In the genomic region with DNA sequence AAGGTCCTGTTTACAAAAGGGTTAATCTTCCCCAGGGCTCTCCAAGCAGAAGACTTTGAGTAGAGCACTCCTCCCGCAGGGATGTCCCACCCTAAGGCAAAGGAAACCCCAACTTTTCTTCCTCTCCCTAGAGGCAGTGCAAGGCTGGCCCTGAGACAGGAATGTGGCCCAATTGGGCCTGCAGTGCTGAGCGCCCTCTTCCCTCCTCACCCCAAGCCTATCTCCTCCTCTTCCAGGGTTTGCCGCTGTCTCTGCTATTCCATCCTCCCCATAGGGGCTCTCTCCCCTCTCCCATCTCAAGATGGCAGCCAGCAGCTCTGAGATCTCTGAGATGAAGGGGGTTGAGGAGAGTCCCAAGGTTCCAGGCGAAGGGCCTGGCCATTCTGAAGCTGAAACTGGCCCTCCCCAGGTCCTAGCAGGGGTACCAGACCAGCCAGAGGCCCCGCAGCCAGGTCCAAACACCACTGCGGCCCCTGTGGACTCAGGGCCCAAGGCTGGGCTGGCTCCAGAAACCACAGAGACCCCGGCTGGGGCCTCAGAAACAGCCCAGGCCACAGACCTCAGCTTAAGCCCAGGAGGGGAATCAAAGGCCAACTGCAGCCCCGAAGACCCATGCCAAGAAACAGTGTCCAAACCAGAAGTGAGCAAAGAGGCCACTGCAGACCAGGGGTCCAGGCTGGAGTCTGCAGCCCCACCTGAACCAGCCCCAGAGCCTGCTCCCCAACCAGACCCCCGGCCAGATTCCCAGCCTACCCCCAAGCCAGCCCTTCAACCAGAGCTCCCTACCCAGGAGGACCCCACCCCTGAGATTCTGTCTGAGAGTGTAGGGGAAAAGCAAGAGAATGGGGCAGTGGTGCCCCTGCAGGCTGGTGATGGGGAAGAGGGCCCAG, we compare ENCODE assay signal across 1 cellular context.
TF ChIP-seq lines count a peak whose summit lies in the region.

No MANE protein-coding gene starts in this region.

TF ChIP-seq in GM23338, 12 proteins besides CTCF, POLR2A, EP300 and RAD21 (continued from another document):
- TF ChIP-seq, protein P1, sequence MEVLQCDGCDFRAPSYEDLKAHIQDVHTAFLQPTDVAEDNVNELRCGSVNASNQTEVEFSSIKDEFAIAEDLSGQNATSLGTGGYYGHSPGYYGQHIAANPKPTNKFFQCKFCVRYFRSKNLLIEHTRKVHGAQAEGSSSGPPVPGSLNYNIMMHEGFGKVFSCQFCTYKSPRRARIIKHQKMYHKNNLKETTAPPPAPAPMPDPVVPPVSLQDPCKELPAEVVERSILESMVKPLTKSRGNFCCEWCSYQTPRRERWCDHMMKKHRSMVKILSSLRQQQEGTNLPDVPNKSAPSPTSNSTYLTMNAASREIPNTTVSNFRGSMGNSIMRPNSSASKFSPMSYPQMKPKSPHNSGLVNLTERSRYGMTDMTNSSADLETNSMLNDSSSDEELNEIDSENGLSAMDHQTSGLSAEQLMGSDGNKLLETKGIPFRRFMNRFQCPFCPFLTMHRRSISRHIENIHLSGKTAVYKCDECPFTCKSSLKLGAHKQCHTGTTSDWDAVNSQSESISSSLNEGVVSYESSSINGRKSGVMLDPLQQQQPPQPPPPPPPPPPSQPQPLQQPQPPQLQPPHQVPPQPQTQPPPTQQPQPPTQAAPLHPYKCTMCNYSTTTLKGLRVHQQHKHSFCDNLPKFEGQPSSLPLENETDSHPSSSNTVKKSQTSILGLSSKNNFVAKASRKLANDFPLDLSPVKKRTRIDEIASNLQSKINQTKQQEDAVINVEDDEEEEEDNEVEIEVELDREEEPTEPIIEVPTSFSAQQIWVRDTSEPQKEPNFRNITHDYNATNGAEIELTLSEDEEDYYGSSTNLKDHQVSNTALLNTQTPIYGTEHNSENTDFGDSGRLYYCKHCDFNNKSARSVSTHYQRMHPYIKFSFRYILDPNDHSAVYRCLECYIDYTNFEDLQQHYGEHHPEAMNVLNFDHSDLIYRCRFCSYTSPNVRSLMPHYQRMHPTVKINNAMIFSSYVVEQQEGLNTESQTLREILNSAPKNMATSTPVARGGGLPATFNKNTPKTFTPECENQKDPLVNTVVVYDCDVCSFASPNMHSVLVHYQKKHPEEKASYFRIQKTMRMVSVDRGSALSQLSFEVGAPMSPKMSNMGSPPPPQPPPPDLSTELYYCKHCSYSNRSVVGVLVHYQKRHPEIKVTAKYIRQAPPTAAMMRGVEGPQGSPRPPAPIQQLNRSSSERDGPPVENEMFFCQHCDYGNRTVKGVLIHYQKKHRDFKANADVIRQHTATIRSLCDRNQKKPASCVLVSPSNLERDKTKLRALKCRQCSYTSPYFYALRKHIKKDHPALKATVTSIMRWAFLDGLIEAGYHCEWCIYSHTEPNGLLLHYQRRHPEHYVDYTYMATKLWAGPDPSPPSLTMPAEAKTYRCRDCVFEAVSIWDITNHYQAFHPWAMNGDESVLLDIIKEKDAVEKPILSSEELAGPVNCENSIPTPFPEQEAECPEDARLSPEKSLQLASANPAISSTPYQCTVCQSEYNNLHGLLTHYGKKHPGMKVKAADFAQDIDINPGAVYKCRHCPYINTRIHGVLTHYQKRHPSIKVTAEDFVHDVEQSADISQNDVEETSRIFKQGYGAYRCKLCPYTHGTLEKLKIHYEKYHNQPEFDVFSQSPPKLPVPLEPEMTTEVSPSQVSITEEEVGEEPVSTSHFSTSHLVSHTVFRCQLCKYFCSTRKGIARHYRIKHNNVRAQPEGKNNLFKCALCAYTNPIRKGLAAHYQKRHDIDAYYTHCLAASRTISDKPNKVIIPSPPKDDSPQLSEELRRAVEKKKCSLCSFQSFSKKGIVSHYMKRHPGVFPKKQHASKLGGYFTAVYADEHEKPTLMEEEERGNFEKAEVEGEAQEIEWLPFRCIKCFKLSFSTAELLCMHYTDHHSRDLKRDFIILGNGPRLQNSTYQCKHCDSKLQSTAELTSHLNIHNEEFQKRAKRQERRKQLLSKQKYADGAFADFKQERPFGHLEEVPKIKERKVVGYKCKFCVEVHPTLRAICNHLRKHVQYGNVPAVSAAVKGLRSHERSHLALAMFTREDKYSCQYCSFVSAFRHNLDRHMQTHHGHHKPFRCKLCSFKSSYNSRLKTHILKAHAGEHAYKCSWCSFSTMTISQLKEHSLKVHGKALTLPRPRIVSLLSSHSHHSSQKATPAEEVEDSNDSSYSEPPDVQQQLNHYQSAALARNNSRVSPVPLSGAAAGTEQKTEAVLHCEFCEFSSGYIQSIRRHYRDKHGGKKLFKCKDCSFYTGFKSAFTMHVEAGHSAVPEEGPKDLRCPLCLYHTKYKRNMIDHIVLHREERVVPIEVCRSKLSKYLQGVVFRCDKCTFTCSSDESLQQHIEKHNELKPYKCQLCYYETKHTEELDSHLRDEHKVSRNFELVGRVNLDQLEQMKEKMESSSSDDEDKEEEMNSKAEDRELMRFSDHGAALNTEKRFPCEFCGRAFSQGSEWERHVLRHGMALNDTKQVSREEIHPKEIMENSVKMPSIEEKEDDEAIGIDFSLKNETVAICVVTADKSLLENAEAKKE (CRISPR knock-in tag; IDR thresholded peaks at IDR 0.05), result no peak
- TF ChIP-seq EZH2phosphoT487 (IDR thresholded peaks at IDR 0.05; ENCODE audit: unreplicated experiment) (no peak), POLR2AphosphoS5 (IDR thresholded peaks at IDR 0.05; ENCODE audit: low read depth) (no peak), STAT1 (IDR thresholded peaks at IDR 0.05; ENCODE audit: unreplicated experiment) (no peak), EZH2 (IDR thresholded peaks at IDR 0.05; ENCODE audit: low read depth, unreplicated experiment) (no peak), ZNF331 (CRISPR knock-in tag; IDR thresholded peaks at IDR 0.05; ENCODE audit: low read depth) (no peak), NANOG (IDR thresholded peaks at IDR 0.05; ENCODE audit: borderline replicate concordance) (no peak), ZNF114 (CRISPR knock-in tag; IDR thresholded peaks at IDR 0.05) (no peak), CREB1 (CRISPR knock-in tag; IDR thresholded peaks at IDR 0.05; ENCODE audit: low read depth) (no peak)
TF ChIP-seq in GM23338: peak in this region for 0.
